Comparison of ENCODE assay signal across 22 cellular contexts in the genomic region with DNA sequence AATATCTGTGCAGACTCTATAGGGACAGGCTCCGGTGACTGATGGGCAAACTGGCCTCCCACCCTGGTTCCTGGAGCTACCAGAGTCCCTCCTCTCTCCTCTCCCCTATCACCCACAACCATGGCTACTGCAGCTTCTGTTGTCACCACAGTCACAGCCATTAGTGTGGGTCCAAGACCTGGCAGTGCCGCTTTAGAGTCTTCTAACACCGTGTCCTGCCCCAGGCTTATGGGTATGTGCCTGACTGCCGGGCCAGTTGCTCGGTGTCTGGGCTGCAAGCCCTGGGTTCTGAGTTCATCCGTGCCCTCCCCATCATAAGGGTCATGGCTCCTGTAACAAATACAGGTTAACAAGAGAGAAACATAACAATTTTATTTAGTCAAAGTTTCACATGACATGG.
"Had no signal": no experiment of that assay in that cellular context is flagged by ENCODE, and none has a peak within 500 bp of the region (broad histone marks: within the 10 kb centered on the region; RNA-seq: fewer than 3 reads in every experiment).

No MANE protein-coding gene starts in this region.

- H3K27me3 Mint-ChIP-seq: naive thymus-derived CD4-positive, alpha-beta T cell; natural killer cell treated with Interleukin-12 subunit alpha and Interleukin-12 subunit beta and Interleukin-15 and Interleukin-18, amount 100 ng/mL, for 72 hours had no signal

- H3K4me3 Mint-ChIP-seq: naive thymus-derived CD4-positive, alpha-beta T cell; natural killer cell treated with Interleukin-12 subunit alpha and Interleukin-12 subunit beta and Interleukin-15 and Interleukin-18, amount 100 ng/mL, for 72 hours; stimulated activated memory B cell treated with anti-CD40 and anti-IgM and Interleukin-4, amounts not matched to agents 10 μg/mL and 1 μg/mL and 100 μg/mL, for 72 hours had no signal

- DNase-seq: glutamatergic neuron; hippocampal formation; kidney glomerular epithelial cell; left cardiac atrium; mesendoderm; midbrain; mucosa of descending colon; naive thymus-derived CD4-positive, alpha-beta T cell; ovary; retina; right lobe of liver; stimulated activated CD4-positive, alpha-beta T cell treated with anti-CD3 and anti-CD28 coated beads, Interleukin-1b, Interleukin-23, amount 100 ng/mL, for 48 hours; stimulated activated CD4-positive, alpha-beta T cell treated with anti-CD3 and anti-CD28 coated beads, Interleukin-2, amount 100 ng/mL, for 48 hours; stimulated activated CD4-positive, alpha-beta T cell treated with anti-CD3 and anti-CD28 coated beads, Interleukin-4, amount 100 ng/mL, for 4 hours; stimulated activated CD8-positive, alpha-beta memory T cell treated with anti-CD3 and anti-CD28 coated beads, Interleukin-4, amount 100 ng/mL, for 48 hours; stimulated activated naive CD4-positive, alpha-beta T cell treated with Interleukin-2 at 50 U/mL for 16 hours; tibial artery; trophoblast cell; upper lobe of right lung had no signal

- H3K4me1 Mint-ChIP-seq: stimulated activated memory B cell treated with anti-CD40 and anti-IgM and Interleukin-4, amounts not matched to agents 10 μg/mL and 1 μg/mL and 100 μg/mL, for 72 hours had no signal

- H3K9me3 Mint-ChIP-seq: naive thymus-derived CD4-positive, alpha-beta T cell; natural killer cell treated with Interleukin-12 subunit alpha and Interleukin-12 subunit beta and Interleukin-15 and Interleukin-18, amount 100 ng/mL, for 72 hours; stimulated activated memory B cell treated with anti-CD40 and anti-IgM and Interleukin-4, amounts not matched to agents 10 μg/mL and 1 μg/mL and 100 μg/mL, for 72 hours had no signal

- H3K36me3 Mint-ChIP-seq: natural killer cell treated with Interleukin-12 subunit alpha and Interleukin-12 subunit beta and Interleukin-15 and Interleukin-18, amount 100 ng/mL, for 72 hours; stimulated activated memory B cell treated with anti-CD40 and anti-IgM and Interleukin-4, amounts not matched to agents 10 μg/mL and 1 μg/mL and 100 μg/mL, for 72 hours had no signal

- ATAC-seq: left lobe of liver; mucosa of descending colon; naive thymus-derived CD4-positive, alpha-beta T cell; natural killer cell treated with Interleukin-12 subunit alpha and Interleukin-12 subunit beta and Interleukin-15 and Interleukin-18, amount 100 ng/mL, for 72 hours; right lobe of liver; stimulated activated memory B cell treated with anti-CD40 and anti-IgM and Interleukin-4, amounts not matched to agents 10 μg/mL and 1 μg/mL and 100 μg/mL, for 72 hours; upper lobe of right lung had no signal

- H3K27ac Mint-ChIP-seq: naive thymus-derived CD4-positive, alpha-beta T cell; natural killer cell treated with Interleukin-12 subunit alpha and Interleukin-12 subunit beta and Interleukin-15 and Interleukin-18, amount 100 ng/mL, for 72 hours; stimulated activated memory B cell treated with anti-CD40 and anti-IgM and Interleukin-4, amounts not matched to agents 10 μg/mL and 1 μg/mL and 100 μg/mL, for 72 hours had no signal
